Comparison of ENCODE assay signal across 8 cellular contexts in the genomic region with DNA sequence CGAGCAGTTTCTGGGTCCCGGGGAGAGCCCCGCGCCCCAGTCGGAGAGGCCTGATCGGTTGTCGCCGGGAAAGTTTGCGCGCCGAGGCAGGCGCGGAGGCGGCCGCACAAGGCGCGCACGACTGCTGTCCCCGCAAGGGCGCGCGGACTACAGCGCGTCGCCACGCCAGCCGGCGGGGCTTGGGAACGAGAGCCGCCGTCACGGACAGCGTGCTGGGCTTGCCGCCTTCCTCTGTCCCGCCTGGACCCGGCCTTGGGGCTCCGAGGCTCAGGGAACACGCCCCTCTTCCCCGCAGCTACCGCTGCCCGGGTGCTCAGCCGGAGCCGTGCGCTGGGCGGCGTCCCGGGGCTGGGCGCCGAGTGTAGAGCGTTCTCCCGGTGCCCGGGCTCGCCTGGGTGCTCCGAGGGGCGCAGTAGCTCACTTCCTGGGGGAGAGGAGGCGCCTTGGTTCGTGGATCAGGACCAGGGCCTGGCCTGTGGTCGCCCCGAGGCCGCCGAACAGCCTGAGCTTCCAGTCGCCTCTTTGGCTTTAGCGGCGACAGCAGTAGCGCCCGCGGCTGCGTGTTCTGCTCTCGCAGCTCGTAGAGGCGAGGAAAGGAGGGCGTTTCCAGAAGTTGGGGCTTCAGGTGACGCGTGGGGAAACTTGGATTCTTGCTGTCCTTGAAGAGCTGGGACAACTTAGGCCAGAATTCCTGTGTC. TPM values are rescaled to one million over a fixed set of nuclear protein-coding genes. Genes with fewer than 3 reads are reported as not detected.
DNase-seq lines count a peak whose midpoint lies in the region; ATAC-seq and TF ChIP-seq lines count a peak whose summit lies in the region.

No MANE protein-coding gene starts in this region.

- H3K9me3 Mint-ChIP-seq in GM23338 = no peaks in the 10 kb centered on the region

- peaks cover 18% of the 10 kb centered on the region for H3K4me1 Mint-ChIP-seq in GM23338

- TF ChIP-seq EP300 in SK-N-SH (IDR thresholded peaks at IDR 0.05; ENCODE audit: borderline replicate concordance in 1 of 2, low read depth in 1 of 2, low read length in 1 of 2) = no peak

- H3K9ac ChIP-seq in SK-N-SH = peak overlapping the region; percentile 98

- peak overlapping the region; percentile 90 for H3K4me3 ChIP-seq in AG04449 (ENCODE audit: low read depth, low read length)
- peak overlapping the region; percentile 96 for H3K4me3 ChIP-seq in GM23338
- peak overlapping the region; percentile 98 to 99 for H3K4me3 ChIP-seq in SK-N-SH (ENCODE audit: low read depth in 2 of 2, low read length in 1 of 2)
- H3K4me3 ChIP-seq in body of pancreas = peak overlapping the region; percentile 55 to 71
- H3K4me3 ChIP-seq in iPS-11a (ENCODE audit: low read depth, low read length) = peak overlapping the region; percentile 88

- peaks cover 23% of the 10 kb centered on the region for H3K27me3 Mint-ChIP-seq in GM23338 (ENCODE audit: insufficient read depth, low read depth, poor library complexity)

- peak overlapping the region; percentile 99 for H2AFZ ChIP-seq in GM23338
- peak overlapping the region; percentile 95 for H2AFZ ChIP-seq in SK-N-SH (ENCODE audit: low read depth)

- H3K9me3 ChIP-seq in SK-N-SH (no peaks in the 10 kb centered on the region), body of pancreas (no peaks in the 10 kb centered on the region)

- peaks cover 39% of the 10 kb centered on the region for H3K79me2 ChIP-seq in GM23338 (replicated peaks; ENCODE audit: insufficient read depth)
- H3K79me2 ChIP-seq in SK-N-SH (ENCODE audit: insufficient read depth) = peaks cover 69% of the 10 kb centered on the region

- WGBS in SK-N-SH (ENCODE audit: low lambda C conversion rate) = 2% methylated on average over 22 of the region's 74 CpGs
- WGBS in body of pancreas, 2 donors = 0 to 4% methylated on average over 4 to 73 of the region's 74 CpGs

- intact Hi-C loops in body of pancreas (cut with DNase I) = no loop called here

- 0 out of 2 replicates have a peak, but pooled peaks cover 3% of the 10 kb centered on the region for H3F3A ChIP-seq in GM23338 (replicated peaks; ENCODE audit: low read depth)
- H3F3A ChIP-seq in SK-N-SH (replicated peaks; ENCODE audit: insufficient read depth) = peaks cover 26% of the 10 kb centered on the region

- H3K27ac Mint-ChIP-seq in GM23338 = no peak overlapping the region

- DNase-seq in AG04449 (ENCODE audit: low read depth, low spot score) (no peak), GM23338 (ENCODE audit: low spot score) (peak; percentile 63), SK-N-SH (peak; percentile 85), body of pancreas (peak; percentile 33 to 60 (median 46)), renal cortical epithelial cell (ENCODE audit: low read depth) (peak; percentile 12)

- TF ChIP-seq POLR2A in body of pancreas (IDR thresholded peaks at IDR 0.05) = peak in 2 of 3 donors; percentile 16 to 34

- H4K20me1 ChIP-seq in GM23338 (replicated peaks; ENCODE audit: insufficient read depth) = peaks cover 13% of the 10 kb centered on the region
- H4K20me1 ChIP-seq in SK-N-SH (ENCODE audit: insufficient read depth) = no peaks in the 10 kb centered on the region

- no peak overlapping the region for H3K27ac ChIP-seq in GM23338 (ENCODE audit: low read depth)
- H3K27ac ChIP-seq in SK-N-SH (ENCODE audit: low read depth in 2 of 2, low read length in 1 of 2) = peak overlapping the region; percentile 48 to 84
- peak overlapping the region in 3 of 4 donors; percentile 50 to 75 (median 55) for H3K27ac ChIP-seq in body of pancreas

- H3K4me2 ChIP-seq in GM23338 (peak overlapping the region; percentile 98), SK-N-SH (peak overlapping the region; percentile 92)

- POLR2A ChIA-PET in AG04449 (lab: Yijun Ruan, JAX) = interaction anchor here (1.0 to 1.7 kb wide), 5 partner anchors 15 to 390 kb away, joined by 3 to 4 read pairs (median 3); no protein-coding TSS in a partner anchor
- POLR2A ChIA-PET in SK-N-SH (lab: Yijun Ruan, JAX) = interaction anchor here (0.7 to 1.9 kb wide), 5 partner anchors 17 to 246 kb away, joined by 3 to 8 read pairs (median 3); no protein-coding TSS in a partner anchor

- TF ChIP-seq RAD21 in SK-N-SH (IDR thresholded peaks at IDR 0.05; ENCODE audit: low read length) = peak; percentile 64

- CTCF ChIA-PET in AG04449 (lab: Yijun Ruan, JAX) (interaction anchor here (0.8 to 3.5 kb wide), 18 partner anchors 10 to 454 kb away, joined by 3 to 18 read pairs (median 4); no protein-coding TSS in a partner anchor), SK-N-SH (lab: Yijun Ruan, JAX) (interaction anchor here (0.6 to 3.7 kb wide), 33 partner anchors 13 to 353 kb away, joined by 3 to 33 read pairs (median 3); no protein-coding TSS in a partner anchor)

- ATAC-seq in GM23338 (peak; percentile 76), body of pancreas (peak; percentile 57), GM21423 (IDR thresholded peaks at IDR 0.05; ENCODE audit: unreplicated experiment) (no peak), HG02678 (IDR thresholded peaks at IDR 0.05; ENCODE audit: unreplicated experiment) (no peak)

- no peaks in the 10 kb centered on the region for H3K36me3 Mint-ChIP-seq in GM23338 (ENCODE audit: low read depth)

- H3K36me3 ChIP-seq in GM23338 (ENCODE audit: insufficient read depth) = no peaks in the 10 kb centered on the region
- H3K36me3 ChIP-seq in SK-N-SH (replicated peaks in 1 of 2; ENCODE audit: control insufficient read depth in 1 of 2, insufficient read depth in 2 of 2, low read length in 1 of 2) = no peaks in the 10 kb centered on the region
- no peaks in the 10 kb centered on the region for H3K36me3 ChIP-seq in body of pancreas (replicated peaks in 1 of 2; ENCODE audit: insufficient read depth in 1 of 2, low read depth in 2 of 2)

- H3K4me3 Mint-ChIP-seq in GM23338 = peak overlapping the region; percentile 98

- TF ChIP-seq CTCF in AG04449 (IDR thresholded peaks at IDR 0.05; ENCODE audit: insufficient read depth, low read length, missing control alignments) (peak; percentile 75), GM23338 (conservative IDR thresholded peaks at IDR 0.05; ENCODE audit: low read depth in 2 of 2) (peak in 1 of 2 experiments; percentile 35; a peak in 2 of 4 replicates), SK-N-SH (IDR thresholded peaks at IDR 0.05) (peak; percentile 42), body of pancreas (IDR thresholded peaks at IDR 0.05) (peak in 4 of 7 experiments; percentile 31 to 50 (median 38))

- no peaks in the 10 kb centered on the region for H3K9me2 ChIP-seq in GM23338 (ENCODE audit: insufficient read depth)
- no peaks in the 10 kb centered on the region for H3K9me2 ChIP-seq in SK-N-SH

- H3K4me1 ChIP-seq in GM23338 (ENCODE audit: insufficient read depth) (peaks cover 6% of the 10 kb centered on the region; the same call in 1 of the 2 replicates), SK-N-SH (ENCODE audit: control insufficient read depth in 1 of 2, insufficient read depth in 2 of 2, low read depth in 1 of 2, low read length in 1 of 2) (peaks cover 0 to 12% of the 10 kb centered on the region in 2 experiments; a peak in 3 of 4 replicates), body of pancreas (peaks cover 16% of the 10 kb centered on the region)

- H3K27me3 ChIP-seq in GM23338 (ENCODE audit: insufficient read depth) = peaks cover 22% of the 10 kb centered on the region
- H3K27me3 ChIP-seq in SK-N-SH (ENCODE audit: insufficient read depth) = no peaks in the 10 kb centered on the region
- H3K27me3 ChIP-seq in body of pancreas = no peaks in the 10 kb centered on the region

TF ChIP-seq in GM23338, 12 proteins besides CTCF, POLR2A, EP300 and RAD21 (continues in another document):
- TF ChIP-seq EZH2phosphoT487 (IDR thresholded peaks at IDR 0.05; ENCODE audit: unreplicated experiment) (no peak), EZH2 (IDR thresholded peaks at IDR 0.05; ENCODE audit: low read depth, unreplicated experiment) (no peak), ETS1 (IDR thresholded peaks at IDR 0.05) (no peak)

TF ChIP-seq in SK-N-SH, 30 proteins besides CTCF, POLR2A, EP300 and RAD21 (continues in another document):
- TF ChIP-seq YY1 (IDR thresholded peaks at IDR 0.05; ENCODE audit: low read depth) (no peak), SIN3A (IDR thresholded peaks at IDR 0.05; ENCODE audit: borderline replicate concordance, low read depth, low read length) (peak; percentile 53; the same call in 1 of the 2 replicates), MAX (IDR thresholded peaks at IDR 0.05; ENCODE audit: low read depth) (0 out of 2 replicates have a peak, but pooled peaks have one; percentile 54), SMC3 (IDR thresholded peaks at IDR 0.05; ENCODE audit: low read depth, low read length) (peak; percentile 56)
- TF ChIP-seq, protein P1, sequence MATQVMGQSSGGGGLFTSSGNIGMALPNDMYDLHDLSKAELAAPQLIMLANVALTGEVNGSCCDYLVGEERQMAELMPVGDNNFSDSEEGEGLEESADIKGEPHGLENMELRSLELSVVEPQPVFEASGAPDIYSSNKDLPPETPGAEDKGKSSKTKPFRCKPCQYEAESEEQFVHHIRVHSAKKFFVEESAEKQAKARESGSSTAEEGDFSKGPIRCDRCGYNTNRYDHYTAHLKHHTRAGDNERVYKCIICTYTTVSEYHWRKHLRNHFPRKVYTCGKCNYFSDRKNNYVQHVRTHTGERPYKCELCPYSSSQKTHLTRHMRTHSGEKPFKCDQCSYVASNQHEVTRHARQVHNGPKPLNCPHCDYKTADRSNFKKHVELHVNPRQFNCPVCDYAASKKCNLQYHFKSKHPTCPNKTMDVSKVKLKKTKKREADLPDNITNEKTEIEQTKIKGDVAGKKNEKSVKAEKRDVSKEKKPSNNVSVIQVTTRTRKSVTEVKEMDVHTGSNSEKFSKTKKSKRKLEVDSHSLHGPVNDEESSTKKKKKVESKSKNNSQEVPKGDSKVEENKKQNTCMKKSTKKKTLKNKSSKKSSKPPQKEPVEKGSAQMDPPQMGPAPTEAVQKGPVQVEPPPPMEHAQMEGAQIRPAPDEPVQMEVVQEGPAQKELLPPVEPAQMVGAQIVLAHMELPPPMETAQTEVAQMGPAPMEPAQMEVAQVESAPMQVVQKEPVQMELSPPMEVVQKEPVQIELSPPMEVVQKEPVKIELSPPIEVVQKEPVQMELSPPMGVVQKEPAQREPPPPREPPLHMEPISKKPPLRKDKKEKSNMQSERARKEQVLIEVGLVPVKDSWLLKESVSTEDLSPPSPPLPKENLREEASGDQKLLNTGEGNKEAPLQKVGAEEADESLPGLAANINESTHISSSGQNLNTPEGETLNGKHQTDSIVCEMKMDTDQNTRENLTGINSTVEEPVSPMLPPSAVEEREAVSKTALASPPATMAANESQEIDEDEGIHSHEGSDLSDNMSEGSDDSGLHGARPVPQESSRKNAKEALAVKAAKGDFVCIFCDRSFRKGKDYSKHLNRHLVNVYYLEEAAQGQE (IDR thresholded peaks at IDR 0.05; ENCODE audit: low read depth, low read length) = no peak

RNA-seq across cellular contexts. Expression of gene TLN2, which starts 1.4 kb away (rescaled TPM):
- 24.0 and 30.7 TPM in 2 replicates for total RNA-seq in GM23338 (2014; rRNA removed; shearing (Covaris generic))
- polyA plus RNA-seq in GM23338 (2016; fragmentation: Nextera tagmentation; extraction: Ambion mirVana) (16.8 and 19.5 TPM in 2 replicates), SK-N-SH (2012; rRNA removed) (25.1 and 27.2 TPM in 2 replicates)
- polyA plus RNA-seq in SK-N-SH (2012; cell fraction: cytosol; rRNA removed) = 15.8 and 19.4 TPM in 2 replicates
- polyA plus RNA-seq in SK-N-SH (2012; cell fraction: nucleus; rRNA removed) = 38.0 and 41.9 TPM in 2 replicates
- total RNA-seq in body of pancreas (10 to 100 TPM in 1 of 2 donors, 1 to 10 TPM in 1; 9.9 to 36.6 TPM), renal cortical epithelial cell (10.4 and 36.8 TPM in 2 replicates)

Comparison
In these comparisons a context has a peak if more than half of its experiments do, and no peak if none do; other contexts are left out.
1. ATAC-seq: peak in GM23338 (single experiment) and body of pancreas (single experiment); none in GM21423 (single experiment) and HG02678 (single experiment).
2. Peak in every context shown above with its lines, with median percentiles within 50 percentile points of each other: H3K4me3 ChIP-seq.